1 cellular context compared by ENCODE assay signal in the genomic region with DNA sequence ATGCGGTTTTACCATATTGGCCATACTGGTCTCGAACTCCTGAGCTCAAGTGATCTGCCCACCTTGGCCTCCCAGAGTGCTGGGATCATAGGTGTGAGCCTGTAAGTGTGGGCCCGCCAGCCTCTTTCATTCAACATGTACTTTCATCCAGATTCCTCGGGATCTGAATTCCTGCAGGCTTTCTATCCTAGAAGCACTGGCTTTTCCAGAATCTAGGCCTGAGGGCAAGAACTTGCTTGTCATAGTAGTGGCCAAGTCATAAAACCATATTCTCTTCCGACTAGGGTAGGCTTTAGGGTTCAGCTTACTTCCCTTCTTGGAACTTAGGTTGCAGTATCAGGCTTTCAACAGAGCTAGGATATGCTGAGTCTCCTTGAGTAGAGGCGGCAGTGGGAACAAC.
TF ChIP-seq lines count a peak whose summit lies in the region.

No MANE protein-coding gene starts in this region.

TF ChIP-seq in WTC11, 78 proteins besides CTCF, POLR2A, EP300 and RAD21 (continued from another document):
- TF ChIP-seq, protein P1, sequence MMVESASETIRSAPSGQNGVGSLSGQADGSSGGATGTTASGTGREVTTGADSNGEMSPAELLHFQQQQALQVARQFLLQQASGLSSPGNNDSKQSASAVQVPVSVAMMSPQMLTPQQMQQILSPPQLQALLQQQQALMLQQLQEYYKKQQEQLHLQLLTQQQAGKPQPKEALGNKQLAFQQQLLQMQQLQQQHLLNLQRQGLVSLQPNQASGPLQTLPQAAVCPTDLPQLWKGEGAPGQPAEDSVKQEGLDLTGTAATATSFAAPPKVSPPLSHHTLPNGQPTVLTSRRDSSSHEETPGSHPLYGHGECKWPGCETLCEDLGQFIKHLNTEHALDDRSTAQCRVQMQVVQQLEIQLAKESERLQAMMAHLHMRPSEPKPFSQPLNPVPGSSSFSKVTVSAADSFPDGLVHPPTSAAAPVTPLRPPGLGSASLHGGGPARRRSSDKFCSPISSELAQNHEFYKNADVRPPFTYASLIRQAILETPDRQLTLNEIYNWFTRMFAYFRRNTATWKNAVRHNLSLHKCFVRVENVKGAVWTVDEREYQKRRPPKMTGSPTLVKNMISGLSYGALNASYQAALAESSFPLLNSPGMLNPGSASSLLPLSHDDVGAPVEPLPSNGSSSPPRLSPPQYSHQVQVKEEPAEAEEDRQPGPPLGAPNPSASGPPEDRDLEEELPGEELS (CRISPR knock-in tag; IDR thresholded peaks at IDR 0.05): no peak
- TF ChIP-seq, protein P2, sequence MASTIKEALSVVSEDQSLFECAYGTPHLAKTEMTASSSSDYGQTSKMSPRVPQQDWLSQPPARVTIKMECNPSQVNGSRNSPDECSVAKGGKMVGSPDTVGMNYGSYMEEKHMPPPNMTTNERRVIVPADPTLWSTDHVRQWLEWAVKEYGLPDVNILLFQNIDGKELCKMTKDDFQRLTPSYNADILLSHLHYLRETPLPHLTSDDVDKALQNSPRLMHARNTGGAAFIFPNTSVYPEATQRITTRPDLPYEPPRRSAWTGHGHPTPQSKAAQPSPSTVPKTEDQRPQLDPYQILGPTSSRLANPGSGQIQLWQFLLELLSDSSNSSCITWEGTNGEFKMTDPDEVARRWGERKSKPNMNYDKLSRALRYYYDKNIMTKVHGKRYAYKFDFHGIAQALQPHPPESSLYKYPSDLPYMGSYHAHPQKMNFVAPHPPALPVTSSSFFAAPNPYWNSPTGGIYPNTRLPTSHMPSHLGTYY (CRISPR knock-in tag; IDR thresholded peaks at IDR 0.05): no peak
- TF ChIP-seq CREM (CRISPR knock-in tag; IDR thresholded peaks at IDR 0.05) (no peak), GABPB1 (CRISPR knock-in tag; IDR thresholded peaks at IDR 0.05) (no peak), SMAD4 (CRISPR knock-in tag; IDR thresholded peaks at IDR 0.05) (no peak), NFYB (CRISPR knock-in tag; conservative IDR thresholded peaks at IDR 0.05; ENCODE audit: low read depth) (no peak), SP1 (CRISPR knock-in tag; conservative IDR thresholded peaks at IDR 0.05) (no peak), MYBL2 (CRISPR knock-in tag; IDR thresholded peaks at IDR 0.05) (no peak), TP53 (CRISPR knock-in tag; IDR thresholded peaks at IDR 0.05) (no peak)
- TF ChIP-seq, protein P3, sequence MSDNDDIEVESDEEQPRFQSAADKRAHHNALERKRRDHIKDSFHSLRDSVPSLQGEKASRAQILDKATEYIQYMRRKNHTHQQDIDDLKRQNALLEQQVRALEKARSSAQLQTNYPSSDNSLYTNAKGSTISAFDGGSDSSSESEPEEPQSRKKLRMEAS (CRISPR knock-in tag; IDR thresholded peaks at IDR 0.05): no peak
- TF ChIP-seq, protein P4, sequence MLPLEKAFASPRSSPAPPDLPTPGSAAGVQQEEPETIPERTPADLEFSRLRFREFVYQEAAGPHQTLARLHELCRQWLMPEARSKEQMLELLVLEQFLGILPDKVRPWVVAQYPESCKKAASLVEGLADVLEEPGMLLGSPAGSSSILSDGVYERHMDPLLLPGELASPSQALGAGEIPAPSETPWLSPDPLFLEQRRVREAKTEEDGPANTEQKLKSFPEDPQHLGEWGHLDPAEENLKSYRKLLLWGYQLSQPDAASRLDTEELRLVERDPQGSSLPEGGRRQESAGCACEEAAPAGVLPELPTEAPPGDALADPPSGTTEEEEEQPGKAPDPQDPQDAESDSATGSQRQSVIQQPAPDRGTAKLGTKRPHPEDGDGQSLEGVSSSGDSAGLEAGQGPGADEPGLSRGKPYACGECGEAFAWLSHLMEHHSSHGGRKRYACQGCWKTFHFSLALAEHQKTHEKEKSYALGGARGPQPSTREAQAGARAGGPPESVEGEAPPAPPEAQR (CRISPR knock-in tag; IDR thresholded peaks at IDR 0.05): no peak
- TF ChIP-seq, protein P5, sequence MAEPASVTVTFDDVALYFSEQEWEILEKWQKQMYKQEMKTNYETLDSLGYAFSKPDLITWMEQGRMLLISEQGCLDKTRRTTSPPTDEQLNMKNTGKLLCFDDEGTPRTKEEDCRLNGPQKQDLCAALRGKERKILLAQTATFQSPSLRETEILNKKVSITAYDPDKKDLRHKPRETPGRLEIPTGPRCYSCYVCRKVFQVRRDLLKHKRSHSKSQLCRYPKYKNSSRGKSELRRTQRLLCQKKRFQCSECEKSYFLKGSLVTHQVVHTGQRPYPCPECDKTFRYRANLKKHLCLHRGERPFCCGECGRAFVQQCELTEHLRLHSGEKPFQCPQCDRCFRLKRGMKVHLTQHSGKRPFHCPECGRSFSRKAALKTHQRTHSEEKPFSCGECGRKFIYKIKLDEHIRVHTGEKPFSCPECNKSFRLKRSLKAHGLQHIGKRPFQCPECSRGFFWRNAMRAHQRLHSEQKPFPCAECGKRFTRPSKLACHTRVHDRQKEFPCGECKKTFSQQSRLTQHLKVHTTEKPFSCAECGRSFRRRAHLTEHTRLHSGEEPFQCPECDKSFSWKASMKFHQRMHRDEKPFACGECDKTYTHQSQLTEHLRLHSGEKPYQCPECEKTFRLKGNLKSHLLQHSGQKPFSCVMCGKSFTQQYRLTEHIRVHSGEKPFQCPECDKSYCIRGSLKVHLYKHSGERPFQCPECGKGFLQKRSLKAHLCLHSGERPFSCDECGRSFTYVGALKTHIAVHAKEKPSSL (CRISPR knock-in tag; conservative IDR thresholded peaks at IDR 0.05): no peak
- TF ChIP-seq, protein P6, sequence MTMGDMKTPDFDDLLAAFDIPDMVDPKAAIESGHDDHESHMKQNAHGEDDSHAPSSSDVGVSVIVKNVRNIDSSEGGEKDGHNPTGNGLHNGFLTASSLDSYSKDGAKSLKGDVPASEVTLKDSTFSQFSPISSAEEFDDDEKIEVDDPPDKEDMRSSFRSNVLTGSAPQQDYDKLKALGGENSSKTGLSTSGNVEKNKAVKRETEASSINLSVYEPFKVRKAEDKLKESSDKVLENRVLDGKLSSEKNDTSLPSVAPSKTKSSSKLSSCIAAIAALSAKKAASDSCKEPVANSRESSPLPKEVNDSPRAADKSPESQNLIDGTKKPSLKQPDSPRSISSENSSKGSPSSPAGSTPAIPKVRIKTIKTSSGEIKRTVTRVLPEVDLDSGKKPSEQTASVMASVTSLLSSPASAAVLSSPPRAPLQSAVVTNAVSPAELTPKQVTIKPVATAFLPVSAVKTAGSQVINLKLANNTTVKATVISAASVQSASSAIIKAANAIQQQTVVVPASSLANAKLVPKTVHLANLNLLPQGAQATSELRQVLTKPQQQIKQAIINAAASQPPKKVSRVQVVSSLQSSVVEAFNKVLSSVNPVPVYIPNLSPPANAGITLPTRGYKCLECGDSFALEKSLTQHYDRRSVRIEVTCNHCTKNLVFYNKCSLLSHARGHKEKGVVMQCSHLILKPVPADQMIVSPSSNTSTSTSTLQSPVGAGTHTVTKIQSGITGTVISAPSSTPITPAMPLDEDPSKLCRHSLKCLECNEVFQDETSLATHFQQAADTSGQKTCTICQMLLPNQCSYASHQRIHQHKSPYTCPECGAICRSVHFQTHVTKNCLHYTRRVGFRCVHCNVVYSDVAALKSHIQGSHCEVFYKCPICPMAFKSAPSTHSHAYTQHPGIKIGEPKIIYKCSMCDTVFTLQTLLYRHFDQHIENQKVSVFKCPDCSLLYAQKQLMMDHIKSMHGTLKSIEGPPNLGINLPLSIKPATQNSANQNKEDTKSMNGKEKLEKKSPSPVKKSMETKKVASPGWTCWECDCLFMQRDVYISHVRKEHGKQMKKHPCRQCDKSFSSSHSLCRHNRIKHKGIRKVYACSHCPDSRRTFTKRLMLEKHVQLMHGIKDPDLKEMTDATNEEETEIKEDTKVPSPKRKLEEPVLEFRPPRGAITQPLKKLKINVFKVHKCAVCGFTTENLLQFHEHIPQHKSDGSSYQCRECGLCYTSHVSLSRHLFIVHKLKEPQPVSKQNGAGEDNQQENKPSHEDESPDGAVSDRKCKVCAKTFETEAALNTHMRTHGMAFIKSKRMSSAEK (CRISPR knock-in tag; IDR thresholded peaks at IDR 0.05; ENCODE audit: borderline replicate concordance): no peak
